In the genomic region with DNA sequence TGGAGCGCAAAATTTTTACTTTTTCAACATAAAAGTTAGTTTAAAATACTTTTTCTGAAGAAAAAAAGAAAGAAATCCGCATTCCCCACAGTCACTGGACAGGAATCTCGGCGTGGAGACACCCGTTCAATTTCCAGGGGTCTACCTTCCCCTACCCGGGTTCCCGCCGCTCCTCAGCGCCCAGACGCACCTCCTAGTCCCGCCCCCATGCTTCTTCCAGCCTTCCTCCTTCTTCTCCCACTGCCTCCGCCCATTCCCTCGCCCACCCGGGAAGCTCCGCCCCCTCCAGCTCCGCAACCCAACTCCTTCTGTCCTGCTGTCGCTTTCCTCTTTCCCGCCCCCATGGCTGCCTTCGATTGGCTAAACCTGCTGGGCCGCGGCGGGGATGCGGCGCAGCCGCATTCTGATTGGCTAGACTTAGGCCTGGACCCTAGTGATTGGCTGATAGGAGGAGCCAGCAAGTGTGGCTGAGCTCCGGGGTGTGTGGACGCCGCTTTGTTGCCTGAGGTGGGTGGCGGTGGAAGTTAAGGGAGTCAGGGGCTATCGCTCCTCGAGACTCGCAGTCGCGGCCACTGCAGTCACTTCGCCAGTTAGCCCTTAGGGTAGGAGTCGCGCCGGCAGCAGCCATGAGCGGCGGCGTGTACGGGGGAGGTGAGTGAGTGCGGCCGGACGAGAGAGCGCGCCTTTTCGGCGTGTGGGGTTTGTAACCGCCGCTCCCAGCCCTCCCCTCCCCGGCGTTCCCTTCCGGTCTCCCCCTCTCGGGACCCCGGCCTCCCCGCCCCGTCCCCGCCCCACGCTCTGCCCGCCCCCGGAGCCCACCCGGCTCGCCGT, we compare ENCODE assay signal across 1 cellular context.
A peak's percentile ranks its signal among the peaks of the same experiment; 100 is the strongest.
TF ChIP-seq lines count a peak whose summit lies in the region.

Gene ACTL6A, plus strand, starts transcription at position 460 of the 831 bp plus-strand sequence. Its CDS starts 167 bp downstream, at position 627.

TF ChIP-seq in HCT116, 20 proteins besides CTCF, POLR2A, EP300 and RAD21 (continued from another document):
- peak; percentile 58 for TF ChIP-seq MAX (IDR thresholded peaks at IDR 0.05)
- no peak; the same call in 1 of the 2 replicates for TF ChIP-seq ELF1 (IDR thresholded peaks at IDR 0.05; ENCODE audit: borderline replicate concordance, low read depth)
